In the genomic region with DNA sequence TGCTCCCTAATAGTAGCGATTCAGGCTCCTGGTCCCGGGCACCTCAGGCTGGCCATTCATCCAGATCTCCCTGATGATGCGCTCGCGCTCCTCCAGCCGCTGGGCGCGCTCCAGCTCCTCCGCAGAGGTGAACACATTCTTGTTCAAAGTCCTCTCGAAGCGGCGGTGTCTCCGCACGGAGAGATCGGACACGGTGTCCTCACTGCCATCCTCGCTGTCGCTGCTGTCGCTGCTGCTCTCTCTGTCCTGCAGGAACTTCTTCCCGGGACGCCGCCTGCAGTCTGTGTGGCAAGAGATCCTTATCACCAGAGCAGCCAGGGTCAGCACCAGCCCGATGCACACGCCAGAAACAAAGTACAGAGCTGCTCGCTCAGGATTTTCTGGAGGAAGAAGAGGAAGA, we compare ENCODE assay signal across 1 cellular context.
TF ChIP-seq lines count a peak whose summit lies in the region.

No MANE protein-coding gene starts in this region.

TF ChIP-seq in H1, 55 proteins besides CTCF, POLR2A, EP300 and RAD21 (continued from another document):
- no peak for TF ChIP-seq PHF8 (conservative IDR thresholded peaks at IDR 0.05; ENCODE audit: low read depth, low read length)
- TF ChIP-seq CEBPB (IDR thresholded peaks at IDR 0.05; ENCODE audit: low read depth, low read length), result no peak
- TF ChIP-seq RBBP5 (IDR thresholded peaks at IDR 0.05; ENCODE audit: borderline replicate concordance, low read depth, low read length), result no peak
